In the genomic region with DNA sequence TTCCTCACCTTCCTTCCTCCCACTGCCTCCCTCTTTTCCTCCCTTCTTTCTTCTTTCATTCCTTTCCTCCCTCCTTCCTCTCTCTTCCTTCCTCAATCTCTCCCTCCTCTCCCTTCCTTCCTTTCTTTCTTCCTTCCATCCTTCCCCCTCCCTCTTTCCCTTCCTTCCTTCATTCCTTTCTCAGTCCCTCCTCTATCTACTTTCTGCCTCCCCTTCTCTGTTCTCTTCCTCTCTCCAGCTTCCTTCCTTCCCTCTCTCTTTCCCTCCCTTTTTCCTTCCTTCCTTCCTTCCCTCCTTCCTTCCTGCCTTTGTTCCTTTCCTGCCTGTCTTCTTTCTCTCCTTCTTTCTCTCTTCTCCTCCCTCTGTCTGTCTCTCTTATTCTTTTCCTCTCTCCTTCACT, we compare ENCODE assay signal across 2 cellular contexts.
TF ChIP-seq lines count a peak whose summit lies in the region.

No MANE protein-coding gene starts in this region.

TF ChIP-seq in HEK293, 187 proteins besides CTCF, POLR2A, EP300 and RAD21:
- TF ChIP-seq ZNF354C (tag by site-specific recombination; IDR thresholded peaks at IDR 0.05; ENCODE audit: borderline replicate concordance, low read depth) = no peak
- peak; percentile 87 for TF ChIP-seq ZNF366 (tag by site-specific recombination; conservative IDR thresholded peaks at IDR 0.05)
- no peak for TF ChIP-seq ZNF155 (tag by site-specific recombination; IDR thresholded peaks at IDR 0.05)
- 0 out of 2 replicates have a peak, but pooled peaks have one; percentile 63 for TF ChIP-seq ZNF114 (tag by site-specific recombination; IDR thresholded peaks at IDR 0.05)
- no peak for TF ChIP-seq ZNF10 (tag by site-specific recombination; IDR thresholded peaks at IDR 0.05)
- peak; percentile 52; the same call in 1 of the 2 replicates for TF ChIP-seq ZNF776 (tag by site-specific recombination; IDR thresholded peaks at IDR 0.05; ENCODE audit: borderline replicate concordance)
- TF ChIP-seq ZNF837 (tag by site-specific recombination; IDR thresholded peaks at IDR 0.05) = no peak
- no peak for TF ChIP-seq ZNF174 (tag by site-specific recombination; IDR thresholded peaks at IDR 0.05)

TF ChIP-seq in K562, 482 proteins besides CTCF, POLR2A, EP300 and RAD21:
- no peak for TF ChIP-seq CBX5 (IDR thresholded peaks at IDR 0.05; ENCODE audit: borderline replicate concordance, low read depth)
- no peak for TF ChIP-seq PKNOX1 (IDR thresholded peaks at IDR 0.05)
- 0 out of 2 replicates have a peak, but pooled peaks have one; percentile 33 for TF ChIP-seq OTX1 (CRISPR knock-in tag; IDR thresholded peaks at IDR 0.05)
- TF ChIP-seq SP2 (IDR thresholded peaks at IDR 0.05; ENCODE audit: extremely low read depth, low read depth, low read length, poor library complexity, severe bottlenecking) = no peak
